27 cellular contexts compared by ENCODE assay signal in genomic region chr4:47451657-47452056, GRCh38. TPM values are rescaled to one million over a fixed set of nuclear protein-coding genes. Genes with fewer than 3 reads are reported as not detected.
DNase-seq lines count a peak whose midpoint lies in the region; ATAC-seq and TF ChIP-seq lines count a peak whose summit lies in the region.
"Had no signal": no experiment of that assay in that cellular context is flagged by ENCODE, and none has a peak within 500 bp of the region (broad histone marks: within the 10 kb centered on the region; RNA-seq: fewer than 3 reads in every experiment).

No MANE protein-coding gene starts in this region.

- H3K4me3 ChIP-seq in foreskin fibroblast (ENCODE audit: low read depth in 1 of 2, low read length in 2 of 2) = no peak overlapping the region
- H3K4me3 ChIP-seq: BLaER1 treated with 17β-estradiol and CSF1 and Interleukin-3, amounts not matched to agents 10 nM and 100 nM; gastrocnemius medialis; Peyer's patch; SJCRH30; uterus had no signal

- intact Hi-C loops in Right ventricle myocardium superior (cut with DNase I) = no loop called here
- intact Hi-C loops in cardiac septum (cut with DNase I) = no loop called here

- ATAC-seq in Right ventricle myocardium superior (ENCODE audit: poor library complexity) = peak; percentile 64
- no peak for ATAC-seq in stimulated activated naive B cell treated with anti-CD40 and anti-IgM and Interleukin-4, amounts not matched to agents 10 μg/mL and 1 μg/mL and 100 μg/mL, for 72 hours (replicated peaks)
- ATAC-seq in HG02571 (IDR thresholded peaks at IDR 0.05; ENCODE audit: unreplicated experiment) = no peak
- ATAC-seq: gastrocnemius medialis, left lobe of liver had no signal

- H3K27me3 Mint-ChIP-seq in stimulated activated naive B cell treated with anti-CD40 and anti-IgM and Interleukin-4, amounts not matched to agents 10 μg/mL and 1 μg/mL and 100 μg/mL, for 72 hours = no peaks in the 10 kb centered on the region
- H3K27me3 Mint-ChIP-seq: activated naive CD8-positive, alpha-beta T cell treated with anti-CD3 and anti-CD28 coated beads, Interleukin-2, amount 10 ng/mL, durations not matched to agents 7 days and 5 days; naive B cell; stimulated activated naive CD8-positive, alpha-beta T cell treated with anti-CD3 and anti-CD28 coated beads, Interleukin-15, Interleukin-2, amounts not matched to agents 100 ng/mL and 50 ng/mL, for 24 hours had no signal

- H3K4me3 Mint-ChIP-seq in stimulated activated naive B cell treated with anti-CD40 and anti-IgM and Interleukin-4, amounts not matched to agents 10 μg/mL and 1 μg/mL and 100 μg/mL, for 72 hours = no peak overlapping the region
- H3K4me3 Mint-ChIP-seq: activated naive CD8-positive, alpha-beta T cell treated with anti-CD3 and anti-CD28 coated beads, Interleukin-2, amount 10 ng/mL, durations not matched to agents 7 days and 5 days; immature natural killer cell; naive B cell; stimulated activated naive CD8-positive, alpha-beta T cell treated with anti-CD3 and anti-CD28 coated beads, Interleukin-15, Interleukin-2, amounts not matched to agents 100 ng/mL and 50 ng/mL, for 24 hours had no signal

- H3K36me3 Mint-ChIP-seq in stimulated activated naive B cell treated with anti-CD40 and anti-IgM and Interleukin-4, amounts not matched to agents 10 μg/mL and 1 μg/mL and 100 μg/mL, for 72 hours = peaks cover 37 to 49% of the 10 kb centered on the region in 2 donors

- in situ Hi-C loops in SK-MEL-5 (cut with HindIII; ENCODE audit: low pct_unique_long_range_greater_than_20kb, low sequenced_read_pairs) = no loop called here

- DNase-seq in Right ventricle myocardium superior (no peak), cardiac septum (ENCODE audit: low spot score) (no peak), SK-MEL-5 (ENCODE audit: low read depth, low spot score) (peak; percentile 33), foreskin fibroblast (peak; percentile 67 to 87), COLO829 (ENCODE audit: low spot score) (no peak), dermis blood vessel endothelial cell (no peak)
- DNase-seq in stimulated activated naive B cell treated with anti-CD40 and anti-IgM and Interleukin-4, amounts not matched to agents 10 μg/mL and 1 μg/mL and 100 μg/mL, for 72 hours = no peak
- DNase-seq: activated CD4-positive, alpha-beta T cell treated with anti-CD3 and anti-CD28 coated beads, Interleukin-2, amount 50 U/mL, for 48 hours; activated naive CD8-positive, alpha-beta T cell treated with anti-CD3 and anti-CD28 coated beads, Interleukin-2, amount 10 ng/mL, durations not matched to agents 7 days and 5 days; Calu3; cerebellar nuclear complex; gastrocnemius medialis; hypothalamus; immature natural killer cell; naive B cell; NCI-H1417; NCI-H2029 treated with DMSO at 0.1 percent for 48 hours; NCI-H226; NCI-H69; Peyer's patch; SJCRH30; T-helper 1 cell; uterus had no signal

- no peak overlapping the region for H3K27ac Mint-ChIP-seq in stimulated activated naive B cell treated with anti-CD40 and anti-IgM and Interleukin-4, amounts not matched to agents 10 μg/mL and 1 μg/mL and 100 μg/mL, for 72 hours
- H3K27ac Mint-ChIP-seq: activated naive CD8-positive, alpha-beta T cell treated with anti-CD3 and anti-CD28 coated beads, Interleukin-2, amount 10 ng/mL, durations not matched to agents 7 days and 5 days; immature natural killer cell; stimulated activated naive CD8-positive, alpha-beta T cell treated with anti-CD3 and anti-CD28 coated beads, Interleukin-15, Interleukin-2, amounts not matched to agents 100 ng/mL and 50 ng/mL, for 24 hours had no signal

- no peak for TF ChIP-seq CTCF in foreskin fibroblast (IDR thresholded peaks at IDR 0.05; ENCODE audit: low read depth, low read length)

- no peaks in the 10 kb centered on the region for H3K9me3 Mint-ChIP-seq in stimulated activated naive B cell treated with anti-CD40 and anti-IgM and Interleukin-4, amounts not matched to agents 10 μg/mL and 1 μg/mL and 100 μg/mL, for 72 hours
- H3K9me3 Mint-ChIP-seq: activated naive CD8-positive, alpha-beta T cell treated with anti-CD3 and anti-CD28 coated beads, Interleukin-2, amount 10 ng/mL, durations not matched to agents 7 days and 5 days; immature natural killer cell; naive B cell; stimulated activated naive CD8-positive, alpha-beta T cell treated with anti-CD3 and anti-CD28 coated beads, Interleukin-15, Interleukin-2, amounts not matched to agents 100 ng/mL and 50 ng/mL, for 24 hours had no signal

- H3K4me1 Mint-ChIP-seq in stimulated activated naive B cell treated with anti-CD40 and anti-IgM and Interleukin-4, amounts not matched to agents 10 μg/mL and 1 μg/mL and 100 μg/mL, for 72 hours = peaks cover 0 to 3% of the 10 kb centered on the region in 2 donors
- H3K4me1 Mint-ChIP-seq: naive B cell had no signal

RNA-seq across cellular contexts. Expression of gene COMMD8, which starts 11.8 kb away (rescaled TPM):
- total RNA-seq in Right ventricle myocardium superior = 13.1 TPM
- total RNA-seq in cardiac septum = 21.1 TPM
- total RNA-seq in SK-MEL-5 (2014; rRNA removed; shearing (Covaris generic)) = 55.8 and 62.4 TPM in 2 replicates
- polyA plus RNA-seq in SK-MEL-5 (2015; cell fraction: cytosol; rRNA removed) = 34.8 and 35.6 TPM in 2 replicates
- polyA plus RNA-seq in SK-MEL-5 (2015; cell fraction: nucleus; rRNA removed) = 15.7 and 16.4 TPM in 2 replicates
- 20.4 and 24.0 TPM in 2 replicates for total RNA-seq in dermis blood vessel endothelial cell

RNA-seq across cellular contexts. Expression of gene ATP10D, which starts 33.4 kb away (rescaled TPM):
- total RNA-seq in Right ventricle myocardium superior = 7.5 TPM
- 11.6 TPM for total RNA-seq in cardiac septum
- 18.2 and 18.5 TPM in 2 replicates for total RNA-seq in SK-MEL-5 (2014; rRNA removed; shearing (Covaris generic))
- 12.5 and 15.6 TPM in 2 replicates for polyA plus RNA-seq in SK-MEL-5 (2015; cell fraction: cytosol; rRNA removed)
- 16.8 and 23.2 TPM in 2 replicates for polyA plus RNA-seq in SK-MEL-5 (2015; cell fraction: nucleus; rRNA removed)
- 26.9 and 30.5 TPM in 2 replicates for total RNA-seq in dermis blood vessel endothelial cell

Comparison
In these comparisons a context has a peak if more than half of its experiments do, and no peak if none do; other contexts are left out.
1. DNase-seq: peak in SK-MEL-5 (single experiment) and foreskin fibroblast (2 of 2); none in Right ventricle myocardium superior (single experiment), cardiac septum (single experiment), stimulated activated naive B cell treated with anti-CD40 and anti-IgM and Interleukin-4, amounts not matched to agents 10 μg/mL and 1 μg/mL and 100 μg/mL, for 72 hours (single experiment), COLO829 (single experiment) and dermis blood vessel endothelial cell (single experiment).